1 cellular context compared by ENCODE assay signal in the genomic region with DNA sequence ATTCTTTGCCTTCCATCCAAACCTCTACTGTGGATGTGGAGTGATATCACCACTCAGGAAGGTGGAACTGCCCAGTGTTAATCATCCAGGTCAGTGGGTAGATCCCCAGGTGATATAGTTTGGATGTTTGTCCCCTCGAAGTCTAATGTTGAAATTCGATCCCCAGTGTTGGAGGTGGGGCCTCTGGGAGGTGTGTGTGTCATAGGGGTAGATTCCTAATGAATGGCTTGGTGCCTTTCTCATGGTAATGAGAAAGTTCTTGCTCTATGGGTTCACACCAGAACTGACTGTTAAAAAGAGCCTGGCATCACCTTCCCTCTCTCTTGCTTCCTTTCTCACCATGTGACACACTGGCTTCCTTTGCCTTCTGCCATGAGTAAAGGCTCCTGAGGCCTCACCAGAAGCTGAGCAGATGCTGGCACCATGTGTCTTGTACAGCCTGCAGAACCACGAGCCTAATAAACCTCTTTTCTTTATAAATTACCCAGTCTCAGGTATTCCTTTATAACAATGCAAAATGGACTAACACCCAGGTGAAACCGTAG.
A peak's percentile ranks its signal among the peaks of the same experiment; 100 is the strongest.
TF ChIP-seq lines count a peak whose summit lies in the region.

No MANE protein-coding gene starts in this region.

TF ChIP-seq in H1, 55 proteins besides CTCF, POLR2A, EP300 and RAD21:
- TF ChIP-seq JUND (IDR thresholded peaks at IDR 0.05; ENCODE audit: low read length) (no peak), TBP (IDR thresholded peaks at IDR 0.05; ENCODE audit: low read depth, low read length) (no peak)
- TF ChIP-seq, protein P1, sequence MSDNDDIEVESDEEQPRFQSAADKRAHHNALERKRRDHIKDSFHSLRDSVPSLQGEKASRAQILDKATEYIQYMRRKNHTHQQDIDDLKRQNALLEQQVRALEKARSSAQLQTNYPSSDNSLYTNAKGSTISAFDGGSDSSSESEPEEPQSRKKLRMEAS (IDR thresholded peaks at IDR 0.05) = peak; percentile 60; the same call in 1 of the 2 replicates
- TF ChIP-seq, protein P2, sequence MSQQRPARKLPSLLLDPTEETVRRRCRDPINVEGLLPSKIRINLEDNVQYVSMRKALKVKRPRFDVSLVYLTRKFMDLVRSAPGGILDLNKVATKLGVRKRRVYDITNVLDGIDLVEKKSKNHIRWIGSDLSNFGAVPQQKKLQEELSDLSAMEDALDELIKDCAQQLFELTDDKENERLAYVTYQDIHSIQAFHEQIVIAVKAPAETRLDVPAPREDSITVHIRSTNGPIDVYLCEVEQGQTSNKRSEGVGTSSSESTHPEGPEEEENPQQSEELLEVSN (IDR thresholded peaks at IDR 0.05) = peak; percentile 81
TF ChIP-seq in H1: peak in this region for 2.
